Comparison of ENCODE assay signal across 18 cellular contexts in the genomic region with DNA sequence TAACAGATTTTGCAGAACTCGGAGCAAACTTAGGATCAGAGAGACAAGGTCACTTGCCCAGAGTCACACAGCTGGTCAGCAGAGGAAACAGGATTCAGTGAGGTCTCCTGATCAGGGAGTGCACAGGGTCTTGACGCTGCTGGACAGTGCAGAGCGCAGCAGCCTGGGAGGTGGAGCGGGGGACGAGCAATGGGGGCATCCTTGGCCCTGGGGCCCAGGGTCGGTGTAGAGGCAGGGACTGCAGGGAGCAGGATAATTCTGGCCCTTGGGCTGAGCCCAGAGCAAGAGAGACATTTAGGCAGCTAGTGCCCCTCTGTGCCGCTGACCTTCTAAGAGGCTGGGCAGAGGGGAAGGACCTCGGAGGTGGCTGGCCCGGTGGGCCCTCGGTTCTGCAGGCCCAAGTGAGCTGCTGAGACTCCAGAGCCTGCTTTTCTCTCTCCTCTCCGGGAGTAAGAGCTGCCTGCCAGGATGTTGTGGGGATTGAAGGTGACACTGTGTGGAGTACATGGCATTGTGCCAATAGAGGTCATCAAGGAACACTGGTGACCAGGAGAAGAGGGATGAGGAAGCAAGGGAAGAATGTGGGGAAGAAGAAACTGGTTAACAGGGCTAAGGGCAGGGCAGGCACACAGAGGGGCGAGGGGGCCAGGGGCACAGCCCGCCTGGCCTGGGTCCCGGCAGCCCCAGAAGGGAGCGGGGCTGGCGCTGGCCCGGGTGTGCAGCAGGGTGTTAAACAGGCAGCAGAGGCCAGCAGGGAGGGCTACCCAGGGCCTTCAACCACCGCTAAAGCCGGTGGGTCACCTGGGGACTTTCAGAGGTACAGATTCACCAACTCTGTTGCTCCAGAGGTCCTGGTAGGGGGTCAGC.
DNase-seq lines count a peak whose midpoint lies in the region; ATAC-seq and TF ChIP-seq lines count a peak whose summit lies in the region.
"Had no signal": no experiment of that assay in that cellular context is flagged by ENCODE, and none has a peak within 500 bp of the region (broad histone marks: within the 10 kb centered on the region; RNA-seq: fewer than 3 reads in every experiment).

No MANE protein-coding gene starts in this region.

- no peaks in the 10 kb centered on the region for H3K4me1 Mint-ChIP-seq in activated naive CD8-positive, alpha-beta T cell treated with anti-CD3 and anti-CD28 coated beads for 36 hours
- H3K4me1 Mint-ChIP-seq in activated naive CD8-positive, alpha-beta T cell treated with anti-CD3 and anti-CD28 coated beads, Interleukin-2, amount 50 U/mL, for 24 hours: no peaks in the 10 kb centered on the region
- no peaks in the 10 kb centered on the region for H3K4me1 Mint-ChIP-seq in WTC11
- H3K4me1 Mint-ChIP-seq in stimulated activated naive B cell treated with anti-CD40 and anti-IgM and Interleukin-4, amounts not matched to agents 10 μg/mL and 1 μg/mL and 100 μg/mL, for 72 hours: no peaks in the 10 kb centered on the region
- H3K4me1 Mint-ChIP-seq: CD4-positive, CD25-positive, alpha-beta regulatory T cell; nephron had no signal

- no peak for TF ChIP-seq CTCF in WTC11 (IDR thresholded peaks at IDR 0.05)

- DNase-seq in activated naive CD8-positive, alpha-beta T cell treated with anti-CD3 and anti-CD28 coated beads for 36 hours: no peak
- DNase-seq in activated naive CD8-positive, alpha-beta T cell treated with anti-CD3 and anti-CD28 coated beads, Interleukin-2, amount 50 U/mL, for 24 hours: no peak
- no peak for DNase-seq in WTC11 (ENCODE audit: low spot score)
- no peak for DNase-seq in left ventricle myocardium superior
- DNase-seq in stimulated activated naive B cell treated with anti-CD40 and anti-IgM and Interleukin-4, amounts not matched to agents 10 μg/mL and 1 μg/mL and 100 μg/mL, for 72 hours: no peak
- DNase-seq in NCI-H2081 treated with DMSO at 0.1 percent for 48 hours (lab: John Stamatoyannopoulos, UW): no peak
- DNase-seq in ecto neural progenitor cell (ENCODE audit: low spot score): no peak
- DNase-seq: activated CD4-positive, alpha-beta T cell treated with anti-CD3 and anti-CD28 coated beads, Interleukin-2, amount 50 U/mL, for 4 hours; activated gamma-delta T cell treated with Interleukin-2 at 50 U/mL for 16 hours; amniotic stem cell; KG1; NCI-H1694; NCI-H446; T-helper 2 cell; WERI-Rb-1 had no signal

- H3K4me3 Mint-ChIP-seq in activated naive CD8-positive, alpha-beta T cell treated with anti-CD3 and anti-CD28 coated beads for 36 hours: peak overlapping the region; percentile 34
- H3K4me3 Mint-ChIP-seq in activated naive CD8-positive, alpha-beta T cell treated with anti-CD3 and anti-CD28 coated beads, Interleukin-2, amount 50 U/mL, for 24 hours: no peak overlapping the region
- no peak overlapping the region for H3K4me3 Mint-ChIP-seq in WTC11
- no peak overlapping the region for H3K4me3 Mint-ChIP-seq in stimulated activated naive B cell treated with anti-CD40 and anti-IgM and Interleukin-4, amounts not matched to agents 10 μg/mL and 1 μg/mL and 100 μg/mL, for 72 hours
- H3K4me3 Mint-ChIP-seq: CD4-positive, CD25-positive, alpha-beta regulatory T cell; nephron had no signal

- H3K9me3 Mint-ChIP-seq in activated naive CD8-positive, alpha-beta T cell treated with anti-CD3 and anti-CD28 coated beads for 36 hours: no peaks in the 10 kb centered on the region
- peaks cover 2% of the 10 kb centered on the region for H3K9me3 Mint-ChIP-seq in activated naive CD8-positive, alpha-beta T cell treated with anti-CD3 and anti-CD28 coated beads, Interleukin-2, amount 50 U/mL, for 24 hours
- H3K9me3 Mint-ChIP-seq in WTC11: peaks cover 9% of the 10 kb centered on the region
- peaks cover 1 to 2% of the 10 kb centered on the region in 2 donors for H3K9me3 Mint-ChIP-seq in stimulated activated naive B cell treated with anti-CD40 and anti-IgM and Interleukin-4, amounts not matched to agents 10 μg/mL and 1 μg/mL and 100 μg/mL, for 72 hours
- H3K9me3 Mint-ChIP-seq: nephron had no signal

- H3K27ac Mint-ChIP-seq in activated naive CD8-positive, alpha-beta T cell treated with anti-CD3 and anti-CD28 coated beads for 36 hours: no peak overlapping the region
- no peak overlapping the region for H3K27ac Mint-ChIP-seq in activated naive CD8-positive, alpha-beta T cell treated with anti-CD3 and anti-CD28 coated beads, Interleukin-2, amount 50 U/mL, for 24 hours
- peak overlapping the region; percentile 37 for H3K27ac Mint-ChIP-seq in WTC11
- peak overlapping the region; percentile 48 for H3K27ac Mint-ChIP-seq in stimulated activated naive B cell treated with anti-CD40 and anti-IgM and Interleukin-4, amounts not matched to agents 10 μg/mL and 1 μg/mL and 100 μg/mL, for 72 hours
- H3K27ac Mint-ChIP-seq: nephron had no signal

- POLR2A ChIA-PET in WTC11 (lab: Charles Lee): no interaction called here

- intact Hi-C loops in left ventricle myocardium superior (cut with micrococcal nuclease): no loop called here

- no peaks in the 10 kb centered on the region for H3K36me3 Mint-ChIP-seq in activated naive CD8-positive, alpha-beta T cell treated with anti-CD3 and anti-CD28 coated beads for 36 hours
- H3K36me3 Mint-ChIP-seq in activated naive CD8-positive, alpha-beta T cell treated with anti-CD3 and anti-CD28 coated beads, Interleukin-2, amount 50 U/mL, for 24 hours (ENCODE audit: low read depth): no peaks in the 10 kb centered on the region
- peaks cover 28% of the 10 kb centered on the region for H3K36me3 Mint-ChIP-seq in WTC11
- H3K36me3 Mint-ChIP-seq in stimulated activated naive B cell treated with anti-CD40 and anti-IgM and Interleukin-4, amounts not matched to agents 10 μg/mL and 1 μg/mL and 100 μg/mL, for 72 hours: peaks cover 9 to 17% of the 10 kb centered on the region in 2 donors

- CTCF ChIA-PET in WTC11 (lab: Charles Lee): interaction anchor here (0.6 to 2.6 kb wide), 6 partner anchors 110 to 223 kb away, joined by 3 to 19 read pairs (median 4); no protein-coding TSS in a partner anchor

- no peaks in the 10 kb centered on the region for H3K27me3 Mint-ChIP-seq in activated naive CD8-positive, alpha-beta T cell treated with anti-CD3 and anti-CD28 coated beads for 36 hours
- H3K27me3 Mint-ChIP-seq in activated naive CD8-positive, alpha-beta T cell treated with anti-CD3 and anti-CD28 coated beads, Interleukin-2, amount 50 U/mL, for 24 hours: no peaks in the 10 kb centered on the region
- no peaks in the 10 kb centered on the region for H3K27me3 Mint-ChIP-seq in WTC11 (ENCODE audit: low read depth)
- H3K27me3 Mint-ChIP-seq in stimulated activated naive B cell treated with anti-CD40 and anti-IgM and Interleukin-4, amounts not matched to agents 10 μg/mL and 1 μg/mL and 100 μg/mL, for 72 hours: no peaks in the 10 kb centered on the region
- H3K27me3 Mint-ChIP-seq: CD4-positive, CD25-positive, alpha-beta regulatory T cell had no signal

- no peak for ATAC-seq in activated naive CD8-positive, alpha-beta T cell treated with anti-CD3 and anti-CD28 coated beads, Interleukin-2, amount 50 U/mL, for 24 hours
- no peak for ATAC-seq in WTC11
- ATAC-seq in left ventricle myocardium superior: peak; percentile 75
- no peak for ATAC-seq in stimulated activated naive B cell treated with anti-CD40 and anti-IgM and Interleukin-4, amounts not matched to agents 10 μg/mL and 1 μg/mL and 100 μg/mL, for 72 hours (replicated peaks)
- no peak for ATAC-seq in HG03159 (IDR thresholded peaks at IDR 0.05; ENCODE audit: unreplicated experiment)

TF ChIP-seq in WTC11, 78 proteins besides CTCF, POLR2A, EP300 and RAD21:
- TF ChIP-seq GTF2I (CRISPR knock-in tag; conservative IDR thresholded peaks at IDR 0.05): no peak

Comparison
In these comparisons a context has a peak if more than half of its experiments do, and no peak if none do; other contexts are left out.
1. H3K27ac Mint-ChIP-seq: peak in WTC11 (single experiment) and stimulated activated naive B cell treated with anti-CD40 and anti-IgM and Interleukin-4, amounts not matched to agents 10 μg/mL and 1 μg/mL and 100 μg/mL, for 72 hours (single experiment); none in activated naive CD8-positive, alpha-beta T cell treated with anti-CD3 and anti-CD28 coated beads for 36 hours (single experiment) and activated naive CD8-positive, alpha-beta T cell treated with anti-CD3 and anti-CD28 coated beads, Interleukin-2, amount 50 U/mL, for 24 hours (single experiment).